In the genomic region with DNA sequence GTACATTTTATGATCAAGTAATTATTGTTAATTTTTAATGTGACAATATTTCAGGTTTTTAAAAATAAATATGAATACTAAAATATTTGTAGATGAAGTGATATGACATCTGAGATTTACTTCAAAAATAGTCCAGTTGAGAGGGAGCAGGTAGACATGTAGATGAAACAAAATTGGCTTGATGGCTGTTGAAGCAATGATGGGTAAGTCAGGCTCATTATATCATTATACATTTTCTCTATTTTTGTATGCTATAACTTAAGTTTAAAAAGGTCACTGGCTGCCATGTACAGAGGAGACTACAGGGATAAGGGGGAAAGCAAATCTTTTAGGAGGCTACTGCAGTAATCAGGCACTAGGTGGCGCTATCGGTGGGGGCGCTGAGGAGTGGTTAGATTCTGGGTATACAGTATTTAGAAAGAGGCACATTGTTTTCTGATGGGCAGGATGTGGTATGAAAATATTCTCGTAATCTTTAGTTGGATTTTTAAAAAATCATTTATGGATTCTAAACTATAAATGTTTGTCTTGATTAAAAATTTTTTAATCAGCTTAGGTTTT, we compare ENCODE assay signal across 8 cellular contexts.
DNase-seq lines count a peak whose midpoint lies in the region; ATAC-seq and TF ChIP-seq lines count a peak whose summit lies in the region.

No MANE protein-coding gene starts in this region.

- no peak overlapping the region for H3K4me3 ChIP-seq in mucosa of descending colon

- peak; percentile 70 for TF ChIP-seq CTCF in mucosa of descending colon (IDR thresholded peaks at IDR 0.05)

- intact Hi-C loops in mucosa of descending colon (cut with DNase I, micrococcal nuclease), result no loop called here

- ATAC-seq in GM18861 (IDR thresholded peaks at IDR 0.05; ENCODE audit: unreplicated experiment), result peak; percentile 93
- ATAC-seq in HG03064 (IDR thresholded peaks at IDR 0.05; ENCODE audit: low read depth, unreplicated experiment), result peak; percentile 79
- peak; percentile 79 for ATAC-seq in mucosa of descending colon

- no peaks in the 10 kb centered on the region for H3K9me3 ChIP-seq in mucosa of descending colon

- no peaks in the 10 kb centered on the region for H3K36me3 ChIP-seq in mucosa of descending colon (ENCODE audit: low read depth)

- peaks cover 4% of the 10 kb centered on the region for H3K4me1 ChIP-seq in mucosa of descending colon (ENCODE audit: low read depth)

- DNase-seq in AG20443 (ENCODE audit: low spot score) (peak; percentile 68), NCI-H2227 (lab: John Stamatoyannopoulos, UW; ENCODE audit: unreplicated experiment) (peak; percentile 72), mucosa of descending colon (peak in 2 of 3 donors; percentile 58 to 61), stromal cell of bone marrow (ENCODE audit: low read depth) (peak; percentile 19)
- DNase-seq in activated CD4-positive, alpha-beta T cell treated with anti-CD3 and anti-CD28 coated beads for 48 hours, result peak; percentile 81
- DNase-seq in effector CD4-positive, alpha-beta T cell, result peak; percentile 33

Comparison
In these comparisons a context has a peak if more than half of its experiments do, and no peak if none do; other contexts are left out.
1. DNase-seq: peak in every context shown above with its lines; median percentile 81 in activated CD4-positive, alpha-beta T cell treated with anti-CD3 and anti-CD28 coated beads for 48 hours; 72 in NCI-H2227; 68 in AG20443; 60 in mucosa of descending colon; 33 in effector CD4-positive, alpha-beta T cell; 19 in stromal cell of bone marrow.